In genomic region chr9:112751059-112751795, GRCh38 we compare ENCODE assay signal across 8 cellular contexts. TPM values are rescaled to one million over a fixed set of nuclear protein-coding genes. Genes with fewer than 3 reads are reported as not detected.
A peak's percentile ranks its signal among the peaks of the same experiment; 100 is the strongest.
DNase-seq lines count a peak whose midpoint lies in the region; ATAC-seq and TF ChIP-seq lines count a peak whose summit lies in the region.

No MANE protein-coding gene starts in this region.

- peak overlapping the region; percentile 84 for H2AFZ ChIP-seq in DND-41 (ENCODE audit: low read depth, low read length)

- TF ChIP-seq POLR2A in adrenal gland (IDR thresholded peaks at IDR 0.05) (peak; percentile 18 to 53), ovary (IDR thresholded peaks at IDR 0.05) (no peak)

- peak overlapping the region; percentile 99 for H3K4me2 ChIP-seq in DND-41 (ENCODE audit: insufficient read depth, low read length)

- intact Hi-C loops in adrenal gland (cut with DNase I): no loop called here
- intact Hi-C loops in cardiac septum (cut with DNase I): loop anchor here (5.0 kb wide), 3 partner anchors 34 to 66 kb away; partner anchors contain the start of gene INIP
- intact Hi-C loops in ovary (cut with DNase I): no loop called here

- 0 to 1% (median 0%) methylated on average over 6 to 49 of the region's 49 CpGs for WGBS in adrenal gland, 4 donors
- WGBS in ovary, 3 donors: 0 to 2% (median 1%) methylated on average over 34 to 49 of the region's 49 CpGs

- TF ChIP-seq EP300 in ovary (IDR thresholded peaks at IDR 0.05): no peak

- peak; percentile 47 for ATAC-seq in DND-41 (ENCODE audit: insufficient read depth, low read depth)
- ATAC-seq in GM21737 (IDR thresholded peaks at IDR 0.05; ENCODE audit: unreplicated experiment): peak; percentile 29

- TF ChIP-seq CTCF in DND-41 (IDR thresholded peaks at IDR 0.05; ENCODE audit: borderline replicate concordance, extremely low read depth, low read length, poor library complexity, severe bottlenecking) (no peak), adrenal gland (IDR thresholded peaks at IDR 0.05) (no peak), ovary (IDR thresholded peaks at IDR 0.05) (no peak)

- H3K4me3 ChIP-seq in DND-41 (ENCODE audit: low read depth in 1 of 2, low read length in 2 of 2): peak overlapping the region; percentile 78 to 88
- peak overlapping the region; percentile 88 for H3K4me3 ChIP-seq in SJSA1
- H3K4me3 ChIP-seq in adrenal gland: peak overlapping the region; percentile 63 to 96 (median 92)
- peak overlapping the region; percentile 82 for H3K4me3 ChIP-seq in ovary

- DNase-seq in DND-41 (peak; percentile 61), KG1 (lab: John Stamatoyannopoulos, UW) (peak; percentile 32), SJSA1 (ENCODE audit: low read depth in 1 of 2, low spot score in 2 of 2) (peak; percentile 68 to 77), adrenal gland (peak; percentile 41 to 67 (median 53)), cardiac septum (ENCODE audit: low spot score) (peak; percentile 78), ovary (peak; percentile 31 to 64 (median 58)), inferior parietal cortex (ENCODE audit: extremely low spot score) (no peak)

- H3K9ac ChIP-seq in DND-41 (ENCODE audit: low read depth, low read length): peak overlapping the region; percentile 79

- H4K20me1 ChIP-seq in DND-41 (ENCODE audit: insufficient read depth, low read length): peaks cover 11% of the 10 kb centered on the region

- H3K79me2 ChIP-seq in DND-41 (ENCODE audit: insufficient read depth, low read length): no peaks in the 10 kb centered on the region

- H3K27ac ChIP-seq in DND-41 (ENCODE audit: low read length): peak overlapping the region; percentile 21; the same call in 1 of the 2 replicates
- H3K27ac ChIP-seq in SJSA1: no peak overlapping the region
- peak overlapping the region in 4 of 5 donors; percentile 42 to 90 (median 68) for H3K27ac ChIP-seq in adrenal gland
- peak overlapping the region in 1 of 2 donors; percentile 90 for H3K27ac ChIP-seq in ovary

- H3K9me3 ChIP-seq in DND-41 (ENCODE audit: insufficient read depth, low read length, severe bottlenecking) (no peaks in the 10 kb centered on the region), SJSA1 (replicated peaks) (peaks cover 3% of the 10 kb centered on the region; the same call in 1 of the 2 replicates), adrenal gland (replicated peaks in 1 of 3) (no peaks in the 10 kb centered on the region), ovary (no peaks in the 10 kb centered on the region)

- peaks cover 40% of the 10 kb centered on the region for H3K4me1 ChIP-seq in DND-41 (ENCODE audit: insufficient read depth, low read length)
- peaks cover 50% of the 10 kb centered on the region for H3K4me1 ChIP-seq in SJSA1 (replicated peaks)
- H3K4me1 ChIP-seq in adrenal gland (replicated peaks in 1 of 2): peaks cover 6 to 47% of the 10 kb centered on the region in 2 donors
- peaks cover 11% of the 10 kb centered on the region for H3K4me1 ChIP-seq in ovary (ENCODE audit: insufficient read depth)

- H3K27me3 ChIP-seq in DND-41 (ENCODE audit: insufficient read depth, low read length, poor library complexity) (no peaks in the 10 kb centered on the region), SJSA1 (replicated peaks) (no peaks in the 10 kb centered on the region), adrenal gland (no peaks in the 10 kb centered on the region), ovary (no peaks in the 10 kb centered on the region)

- H3K36me3 ChIP-seq in DND-41 (ENCODE audit: insufficient read depth, low read length) (no peaks in the 10 kb centered on the region), SJSA1 (peaks cover 3% of the 10 kb centered on the region; the same call in 1 of the 2 replicates), adrenal gland (replicated peaks in 1 of 2) (no peaks in the 10 kb centered on the region), ovary (no peaks in the 10 kb centered on the region)

RNA-seq across cellular contexts. Expression of gene SNX30, which starts 0.7 kb away (rescaled TPM):
- total RNA-seq in SJSA1 (2014; rRNA removed; shearing (Covaris generic)): 6.4 and 10.2 TPM in 2 replicates
- total RNA-seq in adrenal gland (10 to 100 TPM in 1 of 8 donors, 1 to 10 TPM in 7; 7.8 to 12.3 (median 9.3) TPM), cardiac septum (4.5 TPM), ovary (10 to 100 TPM in 2 of 7 donors, 1 to 10 TPM in 5; 7.4 to 11.8 (median 8.8) TPM)
- polyA plus RNA-seq in adrenal gland (1 to 10 TPM in 2 of 3 donors, under 1 TPM in 1; 0.84 to 5.0 (median 2.0) TPM), ovary (1 to 10 TPM; 4.3 to 9.5 TPM)

RNA-seq across cellular contexts. Expression of gene INIP, which starts 33.3 kb away (rescaled TPM):
- 31.5 and 73.3 TPM in 2 replicates for total RNA-seq in SJSA1 (2014; rRNA removed; shearing (Covaris generic))
- total RNA-seq in adrenal gland (10 to 100 TPM; 12.5 to 28.2 (median 21.0) TPM), cardiac septum (15.1 TPM), ovary (10 to 100 TPM in 6 of 7 donors, 1 to 10 TPM in 1; 7.4 to 26.3 (median 21.5) TPM)
- polyA plus RNA-seq in adrenal gland (10 to 100 TPM in 1 of 3 donors, 1 to 10 TPM in 2; 5.5 to 23.4 (median 6.7) TPM), ovary (10 to 100 TPM in 1 of 2 donors, 1 to 10 TPM in 1; 7.4 to 19.4 TPM)
